In genomic region chr3:147989344-147989743, GRCh38 we compare ENCODE assay signal across 25 cellular contexts.
"Had no signal": no experiment of that assay in that cellular context is flagged by ENCODE, and none has a peak within 500 bp of the region (broad histone marks: within the 10 kb centered on the region; RNA-seq: fewer than 3 reads in every experiment).

No MANE protein-coding gene starts in this region.

- H3K27me3 Mint-ChIP-seq: memory B cell; naive thymus-derived CD4-positive, alpha-beta T cell; natural killer cell treated with Interleukin-12 subunit alpha and Interleukin-12 subunit beta and Interleukin-15 and Interleukin-18, amount 100 ng/mL, for 72 hours; stimulated activated naive B cell treated with anti-CD40 and anti-IgM and Interleukin-4, amounts not matched to agents 10 μg/mL and 1 μg/mL and 100 μg/mL, for 72 hours had no signal

- H3K36me3 ChIP-seq: left ventricle myocardium inferior, pancreas, stomach, thoracic aorta, tibial artery, upper lobe of right lung had no signal

- H3K4me3 Mint-ChIP-seq: immature natural killer cell; memory B cell; naive thymus-derived CD4-positive, alpha-beta T cell; natural killer cell treated with Interleukin-12 subunit alpha and Interleukin-12 subunit beta and Interleukin-15 and Interleukin-18, amount 100 ng/mL, for 72 hours; stimulated activated naive B cell treated with anti-CD40 and anti-IgM and Interleukin-4, amounts not matched to agents 10 μg/mL and 1 μg/mL and 100 μg/mL, for 72 hours had no signal

- H3K9me3 Mint-ChIP-seq: memory B cell; natural killer cell treated with Interleukin-12 subunit alpha and Interleukin-12 subunit beta and Interleukin-15 and Interleukin-18, amount 100 ng/mL, for 72 hours; stimulated activated naive B cell treated with anti-CD40 and anti-IgM and Interleukin-4, amounts not matched to agents 10 μg/mL and 1 μg/mL and 100 μg/mL, for 72 hours had no signal

- H3K27ac Mint-ChIP-seq: immature natural killer cell; memory B cell; naive thymus-derived CD4-positive, alpha-beta T cell; natural killer cell treated with Interleukin-12 subunit alpha and Interleukin-12 subunit beta and Interleukin-15 and Interleukin-18, amount 100 ng/mL, for 72 hours; stimulated activated naive B cell treated with anti-CD40 and anti-IgM and Interleukin-4, amounts not matched to agents 10 μg/mL and 1 μg/mL and 100 μg/mL, for 72 hours had no signal

- DNase-seq: head of caudate nucleus; hippocampal formation; immature natural killer cell; left ventricle myocardium inferior; midbrain; mucosa of descending colon; naive thymus-derived CD4-positive, alpha-beta T cell; nucleus accumbens; stimulated activated CD4-positive, alpha-beta T cell treated with anti-CD3 and anti-CD28 coated beads, Interleukin-12 subunit alpha, Interleukin-12 subunit beta, amount 100 ng/mL, for 4 hours; stimulated activated CD4-positive, alpha-beta T cell treated with anti-CD3 and anti-CD28 coated beads, Interleukin-15, amount 100 ng/mL, for 24 hours; stimulated activated CD4-positive, alpha-beta T cell treated with anti-CD3 and anti-CD28 coated beads, Interleukin-2, amount 100 ng/mL, for 24 hours; stimulated activated CD4-positive, alpha-beta T cell treated with anti-CD3 and anti-CD28 coated beads, Interleukin-4, amount 100 ng/mL, for 1 hour; stimulated activated naive B cell treated with anti-CD40 and anti-IgM and Interleukin-4, amounts not matched to agents 10 μg/mL and 1 μg/mL and 100 μg/mL, for 72 hours; stimulated activated naive CD8-positive, alpha-beta T cell treated with anti-CD3 and anti-CD28 coated beads, Interleukin-15, Interleukin-2, amounts not matched to agents 100 U/mL and 50 U/mL, for 24 hours; stomach; tibial artery; trophoblast cell; upper lobe of right lung had no signal

- H3K4me3 ChIP-seq: left ventricle myocardium inferior, mucosa of descending colon, pancreas, psoas muscle, skin epidermis, stomach, thoracic aorta, tibial artery, upper lobe of right lung had no signal

- H3K4me1 ChIP-seq: left ventricle myocardium inferior, pancreas, psoas muscle, stomach, tibial artery, upper lobe of right lung had no signal

- H3K27ac ChIP-seq: left ventricle myocardium inferior, pancreas, psoas muscle, skin epidermis, stomach, thoracic aorta, tibial artery, upper lobe of right lung had no signal

- ATAC-seq: mucosa of descending colon; naive thymus-derived CD4-positive, alpha-beta T cell; natural killer cell treated with Interleukin-12 subunit alpha and Interleukin-12 subunit beta and Interleukin-15 and Interleukin-18, amount 100 ng/mL, for 72 hours; pancreas; psoas muscle; sciatic nerve; stimulated activated naive B cell treated with anti-CD40 and anti-IgM and Interleukin-4, amounts not matched to agents 10 μg/mL and 1 μg/mL and 100 μg/mL, for 72 hours; stimulated activated naive CD8-positive, alpha-beta T cell treated with anti-CD3 and anti-CD28 coated beads, Interleukin-15, Interleukin-2, amounts not matched to agents 100 U/mL and 50 U/mL, for 24 hours; upper lobe of right lung had no signal

- H3K4me1 Mint-ChIP-seq: immature natural killer cell; memory B cell; naive thymus-derived CD4-positive, alpha-beta T cell; stimulated activated naive B cell treated with anti-CD40 and anti-IgM and Interleukin-4, amounts not matched to agents 10 μg/mL and 1 μg/mL and 100 μg/mL, for 72 hours had no signal

- H3K9me3 ChIP-seq: mucosa of descending colon, pancreas, psoas muscle, thoracic aorta, tibial artery, upper lobe of right lung had no signal

- H3K36me3 Mint-ChIP-seq: immature natural killer cell; memory B cell; naive thymus-derived CD4-positive, alpha-beta T cell; natural killer cell treated with Interleukin-12 subunit alpha and Interleukin-12 subunit beta and Interleukin-15 and Interleukin-18, amount 100 ng/mL, for 72 hours; stimulated activated naive B cell treated with anti-CD40 and anti-IgM and Interleukin-4, amounts not matched to agents 10 μg/mL and 1 μg/mL and 100 μg/mL, for 72 hours had no signal

- H3K27me3 ChIP-seq: pancreas, stomach, tibial artery, upper lobe of right lung had no signal
